In the genomic region with DNA sequence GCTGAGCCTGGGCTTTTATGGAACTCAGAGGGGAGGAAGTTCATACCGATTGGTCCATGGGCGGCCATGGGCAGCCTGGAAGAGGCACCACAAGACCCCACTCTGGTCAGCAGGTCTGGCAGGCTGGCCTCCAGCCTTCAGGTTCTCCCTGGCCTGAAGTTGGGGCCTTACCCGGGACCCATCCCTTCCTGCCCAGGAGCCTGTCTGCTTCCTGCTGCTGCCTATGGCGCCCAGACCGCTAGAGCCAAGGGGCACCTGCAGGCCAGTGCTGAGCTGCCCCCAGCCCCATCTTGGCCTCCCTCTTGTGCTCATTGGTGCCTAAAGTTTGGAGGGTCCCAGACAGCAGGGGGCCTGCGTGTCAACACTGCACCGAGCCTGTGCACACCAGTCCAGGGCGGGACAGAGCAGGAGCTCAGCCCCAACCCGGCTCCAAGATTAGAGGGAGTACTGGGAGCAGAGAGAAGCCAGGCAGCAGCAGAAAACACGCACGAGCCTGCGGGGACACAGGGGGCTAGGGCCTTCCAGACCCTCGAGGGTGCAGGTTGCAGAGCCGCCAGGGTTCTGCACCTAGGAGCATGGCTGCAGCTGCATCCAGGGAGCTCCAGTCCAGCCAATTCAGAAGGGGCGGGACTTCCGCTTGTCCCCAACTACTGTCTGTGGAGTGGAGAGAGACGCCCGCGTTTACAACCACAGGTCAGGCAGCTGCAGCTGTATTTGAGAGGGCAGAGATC, we compare ENCODE assay signal across 17 cellular contexts. TPM values are rescaled to one million over a fixed set of nuclear protein-coding genes. Genes with fewer than 3 reads are reported as not detected.
DNase-seq lines count a peak whose midpoint lies in the region; ATAC-seq, FAIRE-seq and TF ChIP-seq lines count a peak whose summit lies in the region.
"Had no signal": no experiment of that assay in that cellular context is flagged by ENCODE, and none has a peak within 500 bp of the region (broad histone marks: within the 10 kb centered on the region; RNA-seq: fewer than 3 reads in every experiment).

No MANE protein-coding gene starts in this region.

- no peak for FAIRE-seq in RCC 7860 (lab: Jason Lieb, UNC)
- FAIRE-seq: H54, urothelium cell line had no signal

- H3K9ac ChIP-seq in mucosa of rectum (ENCODE audit: low read depth in 1 of 2, low read length in 2 of 2) = peak overlapping the region in 1 of 2 donors; percentile 26

- 0 out of 2 replicates have a peak overlapping the region, but pooled peaks have one; percentile 20 for H3K4me2 ChIP-seq in PC-9
- H3K4me2 ChIP-seq: smooth muscle cell had no signal

- H3K27me3 ChIP-seq in PC-9 (ENCODE audit: insufficient read depth, low read depth) (no peaks in the 10 kb centered on the region), mucosa of rectum (ENCODE audit: control insufficient read depth in 2 of 2, insufficient read depth in 2 of 2, low read length in 2 of 2) (no peaks in the 10 kb centered on the region), spleen (replicated peaks in 1 of 7) (peaks cover 0 to 8% (median 0%) of the 10 kb centered on the region in 7 donors)
- H3K27me3 ChIP-seq: esophagus squamous epithelium had no signal

- H3K9me2 ChIP-seq in PC-9 (ENCODE audit: insufficient read depth) = peaks cover 5% of the 10 kb centered on the region; the same call in 1 of the 2 replicates

- CTCF ChIA-PET in PC-9 (lab: Charles Lee) = no interaction called here

- intact Hi-C loops in PC-9 (cut with micrococcal nuclease; ENCODE audit: unreplicated experiment) (no loop called here), spleen (cut with DNase I; ENCODE audit: low total_unique reads) (no loop called here)

- WGBS in spleen, 5 donors = 62 to 100% (median 85%) methylated on average over 2 to 19 of the region's 19 CpGs

- 0 out of 2 replicates have a peak, but pooled peaks cover 5% of the 10 kb centered on the region for H4K20me1 ChIP-seq in PC-9 (ENCODE audit: insufficient read depth)

- TF ChIP-seq CTCF in PC-9 (conservative IDR thresholded peaks at IDR 0.05) (no peak), spleen (IDR thresholded peaks at IDR 0.05 in 8 of 11, conservative IDR thresholded peaks at IDR 0.05 in 3 of 11) (no peak)

- H3K9me3 Mint-ChIP-seq in stimulated activated effector memory CD8-positive, alpha-beta T cell treated with anti-CD3 and anti-CD28 coated beads, Interleukin-12 subunit alpha, Interleukin-12 subunit beta, amount 100 ng/mL, for 72 hours = no peaks in the 10 kb centered on the region

- H3K4me3 ChIP-seq in PC-9 (no peak overlapping the region), mucosa of rectum (ENCODE audit: low read length in 2 of 2) (peak overlapping the region; percentile 38 to 48), spleen (no peak overlapping the region)
- H3K4me3 ChIP-seq: esophagus squamous epithelium, smooth muscle cell had no signal

- peak; percentile 45 for DNase-seq in DMS79 (lab: John Stamatoyannopoulos, UW)
- peak; percentile 73 for DNase-seq in NCI-H1105 treated with DMSO at 0.1 percent for 48 hours (lab: John Stamatoyannopoulos, UW)
- DNase-seq in PC-9 = peak in 1 of 2 experiments; percentile 18
- no peak for DNase-seq in RCC 7860 (ENCODE audit: low spot score)
- DNase-seq in spleen = no peak
- DNase-seq in activated CD4-positive, alpha-beta T cell treated with anti-CD3 and anti-CD28 coated beads, Interleukin-2, amount 50 U/mL, for 1 hour = no peak
- DNase-seq in stimulated activated effector memory CD8-positive, alpha-beta T cell treated with anti-CD3 and anti-CD28 coated beads, Interleukin-12 subunit alpha, Interleukin-12 subunit beta, amount 100 ng/mL, for 72 hours (ENCODE audit: low spot score in 2 of 2) = no peak
- DNase-seq: activated gamma-delta T cell; dermis blood vessel endothelial cell; esophagus squamous epithelium; midbrain; NCI-H1694 treated with DMSO at 0.1 percent for 48 hours; stimulated activated naive CD4-positive, alpha-beta T cell treated with Interleukin-2 at 50 U/mL for 16 hours had no signal

- peak overlapping the region; percentile 61 for H2AFZ ChIP-seq in PC-9

- H3K27ac ChIP-seq in PC-9 (no peak overlapping the region), mucosa of rectum (ENCODE audit: low read depth in 2 of 2, low read length in 2 of 2) (no peak overlapping the region), spleen (no peak overlapping the region)
- H3K27ac ChIP-seq: esophagus squamous epithelium had no signal

- H3K4me1 ChIP-seq in PC-9 (replicated peaks; ENCODE audit: insufficient read depth) (peaks cover 18% of the 10 kb centered on the region), mucosa of rectum (ENCODE audit: control insufficient read depth in 2 of 2, insufficient read depth in 2 of 2, low read length in 2 of 2) (no peaks in the 10 kb centered on the region), spleen (no peaks in the 10 kb centered on the region)
- H3K4me1 ChIP-seq: esophagus squamous epithelium had no signal

- no peaks in the 10 kb centered on the region for H3K4me1 Mint-ChIP-seq in stimulated activated effector memory CD8-positive, alpha-beta T cell treated with anti-CD3 and anti-CD28 coated beads, Interleukin-12 subunit alpha, Interleukin-12 subunit beta, amount 100 ng/mL, for 72 hours

- no peaks in the 10 kb centered on the region for H3K79me2 ChIP-seq in PC-9 (ENCODE audit: low read depth)

- no peaks in the 10 kb centered on the region for H3K36me3 Mint-ChIP-seq in stimulated activated effector memory CD8-positive, alpha-beta T cell treated with anti-CD3 and anti-CD28 coated beads, Interleukin-12 subunit alpha, Interleukin-12 subunit beta, amount 100 ng/mL, for 72 hours

- no peaks in the 10 kb centered on the region for H3F3A ChIP-seq in PC-9 (ENCODE audit: insufficient read depth, low read depth)

- ATAC-seq in stimulated activated effector memory CD8-positive, alpha-beta T cell treated with anti-CD3 and anti-CD28 coated beads, Interleukin-12 subunit alpha, Interleukin-12 subunit beta, amount 100 ng/mL, for 72 hours = no peak

- H3K9me3 ChIP-seq in PC-9 (ENCODE audit: insufficient read depth, low read depth) = peaks cover 3% of the 10 kb centered on the region; the same call in 1 of the 2 replicates
- peaks cover 0 to 4% of the 10 kb centered on the region in 2 donors for H3K9me3 ChIP-seq in mucosa of rectum (ENCODE audit: control insufficient read depth in 2 of 2, low read length in 2 of 2)
- peaks cover 0 to 7% (median 0%) of the 10 kb centered on the region in 8 donors for H3K9me3 ChIP-seq in spleen
- H3K9me3 ChIP-seq: esophagus squamous epithelium had no signal

- TF ChIP-seq POLR2A in spleen (IDR thresholded peaks at IDR 0.05) = no peak

- BruUV-seq in PC-9 (replicated peaks; lab: Mats Ljungman, UMichigan) = no TSS peak

- no peaks in the 10 kb centered on the region for H3K36me3 ChIP-seq in PC-9 (ENCODE audit: low read depth)
- no peaks in the 10 kb centered on the region for H3K36me3 ChIP-seq in mucosa of rectum (ENCODE audit: control insufficient read depth in 2 of 2, insufficient read depth in 2 of 2, low read length in 2 of 2)
- no peaks in the 10 kb centered on the region for H3K36me3 ChIP-seq in spleen
- H3K36me3 ChIP-seq: esophagus squamous epithelium had no signal

- no peak overlapping the region for H3K4me3 Mint-ChIP-seq in stimulated activated effector memory CD8-positive, alpha-beta T cell treated with anti-CD3 and anti-CD28 coated beads, Interleukin-12 subunit alpha, Interleukin-12 subunit beta, amount 100 ng/mL, for 72 hours

- no peak overlapping the region for H3K27ac Mint-ChIP-seq in stimulated activated effector memory CD8-positive, alpha-beta T cell treated with anti-CD3 and anti-CD28 coated beads, Interleukin-12 subunit alpha, Interleukin-12 subunit beta, amount 100 ng/mL, for 72 hours

- POLR2A ChIA-PET in PC-9 (lab: Charles Lee; ENCODE audit: unreplicated experiment) = interaction anchor here (0.6 kb wide), 1 partner anchor 614 kb away, joined by 3 read pairs; no protein-coding TSS in a partner anchor

RNA-seq across cellular contexts. Expression of a gene that starts 30.7 kb away (rescaled TPM):
- total RNA-seq in PC-9 (2021) (5.8 and 7.8 TPM in 2 replicates), spleen (1 to 10 TPM; 4.3 to 6.8 (median 6.4) TPM)
- 1 to 10 TPM; 1.3 to 1.5 (median 1.4) TPM for polyA plus RNA-seq in spleen

RNA-seq across cellular contexts. Expression of a gene that starts 40.3 kb away (rescaled TPM):
- total RNA-seq in PC-9 (2021) (28.2 and 30.4 TPM in 2 replicates), spleen (10 to 100 TPM in 5 of 7 donors, 1 to 10 TPM in 2; 7.7 to 15.6 (median 11.5) TPM)
- 10 to 100 TPM; 10.8 to 19.7 (median 14.2) TPM for polyA plus RNA-seq in spleen

Comparison
In these comparisons a context has a peak if more than half of its experiments do, and no peak if none do; other contexts are left out.
1. DNase-seq: peak in DMS79 (single experiment) and NCI-H1105 treated with DMSO at 0.1 percent for 48 hours (single experiment); none in RCC 7860 (single experiment), spleen (single experiment), activated CD4-positive, alpha-beta T cell treated with anti-CD3 and anti-CD28 coated beads, Interleukin-2, amount 50 U/mL, for 1 hour (single experiment) and stimulated activated effector memory CD8-positive, alpha-beta T cell treated with anti-CD3 and anti-CD28 coated beads, Interleukin-12 subunit alpha, Interleukin-12 subunit beta, amount 100 ng/mL, for 72 hours (0 of 2).
2. H3K4me3 ChIP-seq: peak in mucosa of rectum (2 of 2); none in PC-9 (single experiment) and spleen (0 of 8).